In genomic region chr3:12870942-12871341, GRCh38 we compare ENCODE assay signal across 12 cellular contexts. TPM values are rescaled to one million over a fixed set of nuclear protein-coding genes. Genes with fewer than 3 reads are reported as not detected.
DNase-seq lines count a peak whose midpoint lies in the region; ATAC-seq, FAIRE-seq and TF ChIP-seq lines count a peak whose summit lies in the region.
"Had no signal": no experiment of that assay in that cellular context is flagged by ENCODE, and none has a peak within 500 bp of the region (broad histone marks: within the 10 kb centered on the region; RNA-seq: fewer than 3 reads in every experiment).

No MANE protein-coding gene starts in this region.

- H3K27ac ChIP-seq in osteoblast (ENCODE audit: low read depth, low read length) = no peak overlapping the region

- no peaks in the 10 kb centered on the region for H3K9me3 Mint-ChIP-seq in activated CD4-positive, alpha-beta memory T cell treated with anti-CD3 and anti-CD28 coated beads for 36 hours

- H3K27me3 ChIP-seq in osteoblast (ENCODE audit: insufficient read depth, low read length) = peaks cover 5% of the 10 kb centered on the region

- H3K4me1 ChIP-seq in osteoblast (ENCODE audit: insufficient read depth, low read length) = no peaks in the 10 kb centered on the region

- POLR2A ChIA-PET in activated CD4-positive, alpha-beta memory T cell treated with anti-CD3 and anti-CD28 coated beads for 36 hours (lab: Charles Lee) = no interaction called here

- peak overlapping the region; percentile 85 for H2AFZ ChIP-seq in osteoblast (ENCODE audit: low read length)

- DNase-seq in EH (ENCODE audit: low read depth) (peak; percentile 55), osteoblast (ENCODE audit: insufficient read length, low spot score, missing footprints) (peak; percentile 94), ACHN (no peak), DMS 273 (lab: John Stamatoyannopoulos, UW; ENCODE audit: unreplicated experiment) (no peak), D721Med (ENCODE audit: insufficient read length, low spot score) (no peak), NCI-H524 (lab: John Stamatoyannopoulos, UW) (no peak)
- DNase-seq in activated CD4-positive, alpha-beta memory T cell treated with anti-CD3 and anti-CD28 coated beads for 36 hours = peak; percentile 32
- DNase-seq: H7, Kasumi-1 had no signal

- no peak overlapping the region for H3K4me3 ChIP-seq in osteoblast (ENCODE audit: insufficient read depth, low read length)

- no peak overlapping the region for H3K27ac Mint-ChIP-seq in activated CD4-positive, alpha-beta memory T cell treated with anti-CD3 and anti-CD28 coated beads for 36 hours
- H3K27ac Mint-ChIP-seq: activated naive CD8-positive, alpha-beta T cell had no signal

- CTCF ChIA-PET in activated CD4-positive, alpha-beta memory T cell treated with anti-CD3 and anti-CD28 coated beads for 36 hours (lab: Charles Lee) = interaction anchor here (0.6 to 1.3 kb wide), 3 partner anchors 18 to 29 kb away, joined by 3 to 4 read pairs (median 3); no protein-coding TSS in a partner anchor

- in situ Hi-C loops in ACHN (cut with HindIII; ENCODE audit: low pct_ligation_motif_present, low pct_unique_long_range_greater_than_20kb, low sequenced_read_pairs) = no loop called here

- intact Hi-C loops in activated CD4-positive, alpha-beta memory T cell treated with anti-CD3 and anti-CD28 coated beads for 36 hours (cut with micrococcal nuclease) = loop anchor here (10.0 kb wide), 1 partner anchor 956 kb away; no protein-coding TSS in a partner anchor

- FAIRE-seq in D721Med (lab: Jason Lieb, UNC) = no peak

- no peaks in the 10 kb centered on the region for H3K36me3 Mint-ChIP-seq in activated CD4-positive, alpha-beta memory T cell treated with anti-CD3 and anti-CD28 coated beads for 36 hours
- H3K36me3 Mint-ChIP-seq: activated naive CD8-positive, alpha-beta T cell had no signal

- H3K36me3 ChIP-seq in osteoblast (ENCODE audit: insufficient read depth, low read length) = no peaks in the 10 kb centered on the region

- H3K27me3 Mint-ChIP-seq in activated CD4-positive, alpha-beta memory T cell treated with anti-CD3 and anti-CD28 coated beads for 36 hours = peaks cover 23% of the 10 kb centered on the region

- H3K4me1 Mint-ChIP-seq in activated CD4-positive, alpha-beta memory T cell treated with anti-CD3 and anti-CD28 coated beads for 36 hours (ENCODE audit: low read depth) = peaks cover 13% of the 10 kb centered on the region

- no peaks in the 10 kb centered on the region for H3K79me2 ChIP-seq in osteoblast (ENCODE audit: insufficient read depth, low read length)

- no peaks in the 10 kb centered on the region for H3K9me3 ChIP-seq in osteoblast (ENCODE audit: low read depth, low read length)

- H3K4me3 Mint-ChIP-seq in activated CD4-positive, alpha-beta memory T cell treated with anti-CD3 and anti-CD28 coated beads for 36 hours = no peak overlapping the region

- H4K20me1 ChIP-seq in osteoblast (ENCODE audit: insufficient read depth, low read length) = no peaks in the 10 kb centered on the region

- TF ChIP-seq CTCF in osteoblast (IDR thresholded peaks at IDR 0.05; ENCODE audit: extremely low read depth, low read depth, low read length) (no peak), D721Med (IDR thresholded peaks at IDR 0.05; ENCODE audit: insufficient read depth, missing control alignments) (no peak)

- ATAC-seq in HG02852 (IDR thresholded peaks at IDR 0.05; ENCODE audit: unreplicated experiment) = peak; percentile 42
- ATAC-seq: SK-N-SH treated with all-trans-retinoic acid at 6 μM for 48 hours had no signal

- H3K4me2 ChIP-seq in osteoblast (ENCODE audit: insufficient read depth, low read length) = peak overlapping the region; percentile 36

RNA-seq across cellular contexts. Expression of gene RPL32, which starts 29.6 kb away (rescaled TPM):
- 1,000 to 10,000 TPM; 2,505 to 2,560 TPM for total RNA-seq in activated CD4-positive, alpha-beta memory T cell treated with anti-CD3 and anti-CD28 coated beads for 36 hours
- total RNA-seq in osteoblast = 524 and 1,095 TPM in 2 replicates

Comparison
In these comparisons a context has a peak if more than half of its experiments do, and no peak if none do; other contexts are left out.
1. DNase-seq: peak in EH (single experiment), activated CD4-positive, alpha-beta memory T cell treated with anti-CD3 and anti-CD28 coated beads for 36 hours (single experiment) and osteoblast (single experiment); none in ACHN (single experiment), DMS 273 (single experiment), D721Med (single experiment) and NCI-H524 (0 of 2).